Comparison of ENCODE assay signal across 16 cellular contexts in the genomic region with DNA sequence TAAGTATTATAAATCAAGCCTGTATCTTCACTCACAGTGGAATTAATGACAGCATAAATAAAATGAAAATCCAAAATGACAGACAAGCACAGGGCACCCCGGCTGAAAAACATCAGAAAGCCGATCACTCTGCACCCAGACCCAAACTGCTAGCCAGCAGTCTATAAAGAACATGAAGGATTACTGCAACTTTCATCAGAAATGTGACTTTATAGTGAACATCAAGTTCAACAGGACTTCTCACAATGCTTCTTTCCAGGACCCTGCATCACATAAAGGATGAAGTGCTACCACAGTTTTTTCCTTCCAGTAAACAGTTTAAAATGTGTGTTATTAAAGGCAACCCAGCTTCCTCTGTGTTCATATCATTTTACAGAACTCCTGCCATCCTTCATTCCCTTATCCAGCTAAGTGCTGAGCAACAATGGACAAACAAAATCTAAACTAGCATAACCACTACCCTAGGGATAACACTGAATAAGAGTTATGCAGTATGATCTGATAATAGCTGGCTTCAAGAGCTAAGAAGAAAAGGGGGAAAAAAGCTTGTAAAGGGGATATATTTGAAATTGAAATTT.
DNase-seq lines count a peak whose midpoint lies in the region; ATAC-seq lines count a peak whose summit lies in the region.
"Had no signal": no experiment of that assay in that cellular context is flagged by ENCODE, and none has a peak within 500 bp of the region (broad histone marks: within the 10 kb centered on the region; RNA-seq: fewer than 3 reads in every experiment).

No MANE protein-coding gene starts in this region.

- H3K27ac Mint-ChIP-seq in effector memory CD8-positive, alpha-beta T cell, result peak overlapping the region; percentile 21 to 29
- no peak overlapping the region for H3K27ac Mint-ChIP-seq in activated naive CD8-positive, alpha-beta T cell treated with anti-CD3 and anti-CD28 coated beads for 36 hours
- H3K27ac Mint-ChIP-seq: IgD-negative memory B cell had no signal

- H3K9me3 Mint-ChIP-seq in effector memory CD8-positive, alpha-beta T cell, result no peaks in the 10 kb centered on the region
- H3K9me3 Mint-ChIP-seq in activated naive CD8-positive, alpha-beta T cell treated with anti-CD3 and anti-CD28 coated beads for 36 hours, result no peaks in the 10 kb centered on the region
- H3K9me3 Mint-ChIP-seq: activated T-cell treated with anti-CD3 and anti-CD28 coated beads, Interleukin-2, amount 50 U/mL, for 4 hours; IgD-negative memory B cell had no signal

- intact Hi-C loops in sciatic nerve (cut with DNase I), result loop anchor here (5.0 kb wide), 1 partner anchor 176 kb away; no protein-coding TSS in a partner anchor

- H3K36me3 Mint-ChIP-seq in effector memory CD8-positive, alpha-beta T cell (ENCODE audit: insufficient read depth), result no peaks in the 10 kb centered on the region
- H3K36me3 Mint-ChIP-seq in activated naive CD8-positive, alpha-beta T cell treated with anti-CD3 and anti-CD28 coated beads for 36 hours, result no peaks in the 10 kb centered on the region
- H3K36me3 Mint-ChIP-seq: IgD-negative memory B cell, immature natural killer cell had no signal

- H3K27me3 Mint-ChIP-seq in effector memory CD8-positive, alpha-beta T cell, result no peaks in the 10 kb centered on the region
- no peaks in the 10 kb centered on the region for H3K27me3 Mint-ChIP-seq in activated naive CD8-positive, alpha-beta T cell treated with anti-CD3 and anti-CD28 coated beads for 36 hours
- H3K27me3 Mint-ChIP-seq: IgD-negative memory B cell had no signal

- ATAC-seq in GM18868 (IDR thresholded peaks at IDR 0.05; ENCODE audit: unreplicated experiment) (peak; percentile 38), HG02571 (IDR thresholded peaks at IDR 0.05; ENCODE audit: unreplicated experiment) (peak; percentile 17), sciatic nerve (peak; percentile 22), HG03095 (IDR thresholded peaks at IDR 0.05; ENCODE audit: unreplicated experiment) (no peak)
- ATAC-seq in effector memory CD8-positive, alpha-beta T cell (replicated peaks), result no peak

- DNase-seq in effector memory CD8-positive, alpha-beta T cell, result no peak
- no peak for DNase-seq in sciatic nerve (ENCODE audit: low spot score)
- DNase-seq in activated naive CD8-positive, alpha-beta T cell treated with anti-CD3 and anti-CD28 coated beads for 36 hours, result no peak
- no peak for DNase-seq in cerebellar cortex (ENCODE audit: low spot score)
- DNase-seq: activated T-cell treated with anti-CD3 and anti-CD28 coated beads, Interleukin-2, amount 50 U/mL, for 4 hours; BE2C; central memory CD4-positive, alpha-beta T cell; immature natural killer cell; NCI-H82; RPMI8226; sigmoid colon; stimulated activated CD4-positive, alpha-beta T cell treated with anti-CD3 and anti-CD28 coated beads, Interleukin-2, amount 100 ng/mL, for 48 hours had no signal

- no peak overlapping the region for H3K4me3 Mint-ChIP-seq in effector memory CD8-positive, alpha-beta T cell
- no peak overlapping the region for H3K4me3 Mint-ChIP-seq in activated naive CD8-positive, alpha-beta T cell treated with anti-CD3 and anti-CD28 coated beads for 36 hours
- H3K4me3 Mint-ChIP-seq: activated T-cell treated with anti-CD3 and anti-CD28 coated beads, Interleukin-2, amount 50 U/mL, for 4 hours; IgD-negative memory B cell had no signal

- peaks cover 5 to 6% of the 10 kb centered on the region in 2 donors for H3K4me1 Mint-ChIP-seq in effector memory CD8-positive, alpha-beta T cell (ENCODE audit: low read depth in 2 of 2)
- H3K4me1 Mint-ChIP-seq in activated naive CD8-positive, alpha-beta T cell treated with anti-CD3 and anti-CD28 coated beads for 36 hours, result peaks cover 5% of the 10 kb centered on the region

Comparison
In these comparisons a context has a peak if more than half of its experiments do, and no peak if none do; other contexts are left out.
1. ATAC-seq: peak in GM18868 (single experiment), HG02571 (single experiment) and sciatic nerve (single experiment); none in effector memory CD8-positive, alpha-beta T cell (single experiment) and HG03095 (single experiment).